In the genomic region with DNA sequence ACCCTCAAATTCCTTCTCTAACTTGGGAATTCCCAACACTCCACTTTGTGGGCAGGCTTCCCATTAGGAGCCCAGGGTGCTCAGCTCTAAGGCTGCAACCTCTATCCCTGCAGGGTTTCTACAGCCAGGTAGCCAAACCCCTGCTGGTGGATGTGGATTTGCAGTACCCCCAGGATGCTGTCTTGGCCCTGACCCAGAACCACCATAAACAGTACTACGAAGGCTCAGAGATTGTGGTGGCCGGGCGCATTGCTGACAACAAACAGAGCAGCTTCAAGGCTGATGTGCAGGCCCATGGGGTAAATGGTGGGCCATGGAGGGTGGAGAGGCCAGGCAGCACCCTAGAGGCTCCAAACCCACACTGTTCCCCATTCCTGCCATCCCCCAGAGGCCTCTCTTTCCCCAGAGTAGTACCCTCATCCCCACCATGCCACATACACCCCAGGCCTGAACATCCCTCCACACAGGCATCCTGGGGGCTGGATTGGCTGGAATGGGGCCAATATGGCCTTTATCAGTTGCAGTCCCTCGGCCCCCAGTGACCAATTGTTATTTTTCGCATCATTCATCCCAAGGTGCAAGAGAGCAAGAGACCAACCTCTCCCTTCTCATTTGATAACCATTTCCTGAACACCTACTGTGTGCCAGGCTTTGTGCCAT, we compare ENCODE assay signal across 1 cellular context.
TF ChIP-seq lines count a peak whose summit lies in the region.

No MANE protein-coding gene starts in this region.

TF ChIP-seq in H1, 55 proteins besides CTCF, POLR2A, EP300 and RAD21:
- no peak for TF ChIP-seq TAF1 (IDR thresholded peaks at IDR 0.05; ENCODE audit: low read depth, low read length)
- no peak for TF ChIP-seq SIRT6 (IDR thresholded peaks at IDR 0.05; ENCODE audit: low read length)
- no peak for TF ChIP-seq SP1 (IDR thresholded peaks at IDR 0.05; ENCODE audit: low read depth, low read length)
- TF ChIP-seq JUND (IDR thresholded peaks at IDR 0.05; ENCODE audit: low read length) = no peak
TF ChIP-seq in H1: peak in this region for 0.
